15 cellular contexts compared by ENCODE assay signal in genomic region chr5:138565100-138565821, GRCh38. TPM values are rescaled to one million over a fixed set of nuclear protein-coding genes. Genes with fewer than 3 reads are reported as not detected.
DNase-seq lines count a peak whose midpoint lies in the region; ATAC-seq and TF ChIP-seq lines count a peak whose summit lies in the region.
"Had no signal": no experiment of that assay in that cellular context is flagged by ENCODE, and none has a peak within 500 bp of the region (broad histone marks: within the 10 kb centered on the region; RNA-seq: fewer than 3 reads in every experiment).

No MANE protein-coding gene starts in this region.

- in situ Hi-C loops in gastrocnemius medialis (cut with MboI; ENCODE audit: low sequenced_read_pairs in 4 of 4), result no loop called here

- CTCF ChIA-PET in CD8-positive, alpha-beta T cell (lab: Charles Lee), result interaction anchor here (2.5 kb wide), 1 partner anchor 10 kb away, joined by 8 read pairs; the partner anchor contains the start of gene HSPA9
- CTCF ChIA-PET in activated CD4-positive, alpha-beta memory T cell treated with anti-CD3 and anti-CD28 coated beads for 36 hours (lab: Charles Lee), result interaction anchor here (0.6 to 2.6 kb wide), 5 partner anchors 10 to 767 kb away, joined by 3 to 11 read pairs (median 4); partner anchors contain the start of genes ETF1 and HSPA9

- peak overlapping the region; percentile 62 for H3K27ac ChIP-seq in CD8-positive, alpha-beta T cell (ENCODE audit: low read depth, low read length)
- H3K27ac ChIP-seq in gastrocnemius medialis, result peak overlapping the region in 1 of 4 donors; percentile 2
- H3K27ac ChIP-seq: dorsolateral prefrontal cortex, SK-N-MC had no signal

- no peak for TF ChIP-seq CTCF in CD8-positive, alpha-beta T cell (IDR thresholded peaks at IDR 0.05)
- no peak for TF ChIP-seq CTCF in gastrocnemius medialis (IDR thresholded peaks at IDR 0.05 in 4 of 5, conservative IDR thresholded peaks at IDR 0.05 in 1 of 5)

- peaks cover 45% of the 10 kb centered on the region for H3K4me1 ChIP-seq in CD8-positive, alpha-beta T cell (ENCODE audit: insufficient read depth, low read length)
- H3K4me1 ChIP-seq in gastrocnemius medialis, result peaks cover 0 to 12% of the 10 kb centered on the region in 2 donors

- peaks cover 67% of the 10 kb centered on the region for H3K36me3 ChIP-seq in CD8-positive, alpha-beta T cell (ENCODE audit: insufficient read depth, low read length)
- H3K36me3 ChIP-seq in gastrocnemius medialis, result peaks cover 7 to 93% of the 10 kb centered on the region in 2 donors

- no peaks in the 10 kb centered on the region for H3K9me3 ChIP-seq in CD8-positive, alpha-beta T cell (ENCODE audit: low read length)
- H3K9me3 ChIP-seq in gastrocnemius medialis, result no peaks in the 10 kb centered on the region

- no peak overlapping the region for H3K4me3 ChIP-seq in CD8-positive, alpha-beta T cell (ENCODE audit: low read depth, low read length)
- no peak overlapping the region for H3K4me3 ChIP-seq in gastrocnemius medialis
- H3K4me3 ChIP-seq: dorsolateral prefrontal cortex, SK-N-MC had no signal

- H3K27me3 ChIP-seq in CD8-positive, alpha-beta T cell (ENCODE audit: insufficient read depth, low read length), result no peaks in the 10 kb centered on the region
- no peaks in the 10 kb centered on the region for H3K27me3 ChIP-seq in gastrocnemius medialis
- H3K27me3 ChIP-seq: dorsolateral prefrontal cortex had no signal

- intact Hi-C loops in CD8-positive, alpha-beta T cell (cut with DNase I, micrococcal nuclease), result loop anchor here in 1 of 2 experiments (1.0 to 2.0 kb wide), 2 partner anchors 10 to 20 kb away; partner anchors contain the start of gene HSPA9
- intact Hi-C loops in activated CD4-positive, alpha-beta memory T cell treated with anti-CD3 and anti-CD28 coated beads for 36 hours (cut with micrococcal nuclease), result loop anchor here (1.0 kb wide), 1 partner anchor 10 kb away; the partner anchor contains the start of gene HSPA9
- intact Hi-C loops in gastrocnemius medialis (cut with DNase I; ENCODE audit: low total_unique reads), result no loop called here

- no peak for TF ChIP-seq POLR2A in gastrocnemius medialis (IDR thresholded peaks at IDR 0.05)

- peaks cover 86% of the 10 kb centered on the region for H3K36me3 Mint-ChIP-seq in CD8-positive, alpha-beta T cell
- H3K36me3 Mint-ChIP-seq in activated CD4-positive, alpha-beta memory T cell treated with anti-CD3 and anti-CD28 coated beads for 36 hours, result peaks cover 69% of the 10 kb centered on the region
- peaks cover 36 to 70% (median 51%) of the 10 kb centered on the region in 3 donors for H3K36me3 Mint-ChIP-seq in immature natural killer cell

- peak in 3 of 7 experiments; percentile 20 to 52 (median 33) for DNase-seq in CD8-positive, alpha-beta T cell
- DNase-seq in activated CD4-positive, alpha-beta memory T cell treated with anti-CD3 and anti-CD28 coated beads for 36 hours, result peak; percentile 50
- DNase-seq in immature natural killer cell, result peak; percentile 89 to 93 (median 92)
- no peak for DNase-seq in middle frontal gyrus (ENCODE audit: extremely low spot score, low spot score)
- DNase-seq in NCI-H82 treated with DMSO at 0.1 percent for 48 hours (lab: John Stamatoyannopoulos, UW; ENCODE audit: unreplicated experiment), result no peak
- no peak for DNase-seq in gastrocnemius medialis
- DNase-seq in NCI-H2081 (lab: John Stamatoyannopoulos, UW), result no peak
- DNase-seq: dorsolateral prefrontal cortex, hypothalamus, left cardiac atrium, NCI-H1417, NCI-H2227 treated with DMSO at 0.1 percent for 48 hours had no signal

- ATAC-seq in CD8-positive, alpha-beta T cell, result peak; percentile 86
- ATAC-seq in GM19452 (IDR thresholded peaks at IDR 0.05; ENCODE audit: unreplicated experiment) (peak; percentile 70), gastrocnemius medialis (no peak)

- peaks cover 69% of the 10 kb centered on the region for H3K4me1 Mint-ChIP-seq in CD8-positive, alpha-beta T cell (ENCODE audit: low read depth)
- peaks cover 74% of the 10 kb centered on the region for H3K4me1 Mint-ChIP-seq in activated CD4-positive, alpha-beta memory T cell treated with anti-CD3 and anti-CD28 coated beads for 36 hours (ENCODE audit: low read depth)
- H3K4me1 Mint-ChIP-seq in immature natural killer cell, result peaks cover 80 to 84% of the 10 kb centered on the region in 2 donors

- no peaks in the 10 kb centered on the region for H3K9me3 Mint-ChIP-seq in CD8-positive, alpha-beta T cell
- no peaks in the 10 kb centered on the region for H3K9me3 Mint-ChIP-seq in activated CD4-positive, alpha-beta memory T cell treated with anti-CD3 and anti-CD28 coated beads for 36 hours
- H3K9me3 Mint-ChIP-seq in immature natural killer cell, result no peaks in the 10 kb centered on the region

- peak overlapping the region; percentile 89 for H3K27ac Mint-ChIP-seq in CD8-positive, alpha-beta T cell
- H3K27ac Mint-ChIP-seq in activated CD4-positive, alpha-beta memory T cell treated with anti-CD3 and anti-CD28 coated beads for 36 hours, result peak overlapping the region; percentile 93
- H3K27ac Mint-ChIP-seq in immature natural killer cell, result peak overlapping the region; percentile 93 to 98 (median 96)
- H3K27ac Mint-ChIP-seq: B cell had no signal

- no peaks in the 10 kb centered on the region for H3K27me3 Mint-ChIP-seq in CD8-positive, alpha-beta T cell (ENCODE audit: low read depth)
- no peaks in the 10 kb centered on the region for H3K27me3 Mint-ChIP-seq in activated CD4-positive, alpha-beta memory T cell treated with anti-CD3 and anti-CD28 coated beads for 36 hours
- peaks cover 10 to 24% (median 16%) of the 10 kb centered on the region in 3 donors for H3K27me3 Mint-ChIP-seq in immature natural killer cell (ENCODE audit: low read depth in 3 of 3)
- H3K27me3 Mint-ChIP-seq: B cell had no signal

- peak overlapping the region; percentile 64 for H3K4me3 Mint-ChIP-seq in CD8-positive, alpha-beta T cell
- H3K4me3 Mint-ChIP-seq in activated CD4-positive, alpha-beta memory T cell treated with anti-CD3 and anti-CD28 coated beads for 36 hours, result no peak overlapping the region
- peak overlapping the region; percentile 63 to 90 (median 79) for H3K4me3 Mint-ChIP-seq in immature natural killer cell
- H3K4me3 Mint-ChIP-seq: B cell had no signal

- POLR2A ChIA-PET in CD8-positive, alpha-beta T cell (lab: Charles Lee), result interaction anchor here (1.1 to 4.4 kb wide), 4 partner anchors 10 to 212 kb away, joined by 3 to 32 read pairs (median 6); partner anchors contain the start of genes ETF1 and HSPA9
- POLR2A ChIA-PET in activated CD4-positive, alpha-beta memory T cell treated with anti-CD3 and anti-CD28 coated beads for 36 hours (lab: Charles Lee), result interaction anchor here (0.7 to 3.2 kb wide), 7 partner anchors 9 to 710 kb away, joined by 3 to 16 read pairs (median 4); partner anchors contain the start of genes EGR1, ETF1 and HSPA9

RNA-seq across cellular contexts. Expression of gene HSPA9, which starts 9.9 kb away (rescaled TPM):
- 100 to 1,000 TPM; 464 to 500 TPM for total RNA-seq in CD8-positive, alpha-beta T cell
- 100 to 1,000 TPM; 358 to 368 TPM for total RNA-seq in activated CD4-positive, alpha-beta memory T cell treated with anti-CD3 and anti-CD28 coated beads for 36 hours
- polyA plus RNA-seq in immature natural killer cell, result 100 to 1,000 TPM in 2 of 3 donors, 10 to 100 TPM in 1; 92.8 to 153 (median 145) TPM
- total RNA-seq in gastrocnemius medialis, result 100 to 1,000 TPM; 449 to 840 (median 569) TPM

RNA-seq across cellular contexts. Expression of gene ETF1, which starts 22.2 kb away (rescaled TPM):
- total RNA-seq in CD8-positive, alpha-beta T cell, result 100 to 1,000 TPM; 241 to 247 TPM
- 100 to 1,000 TPM; 131 to 132 TPM for total RNA-seq in activated CD4-positive, alpha-beta memory T cell treated with anti-CD3 and anti-CD28 coated beads for 36 hours
- polyA plus RNA-seq in immature natural killer cell, result 10 to 100 TPM; 30.0 to 38.2 (median 33.5) TPM
- 100 to 1,000 TPM in 3 of 4 donors, 10 to 100 TPM in 1; 99.9 to 139 (median 117) TPM for total RNA-seq in gastrocnemius medialis

Comparison
In these comparisons a context has a peak if more than half of its experiments do, and no peak if none do; other contexts are left out.
1. ATAC-seq: peak in CD8-positive, alpha-beta T cell (single experiment) and GM19452 (single experiment); none in gastrocnemius medialis (0 of 2).
2. DNase-seq: peak in activated CD4-positive, alpha-beta memory T cell treated with anti-CD3 and anti-CD28 coated beads for 36 hours (single experiment) and immature natural killer cell (3 of 3); none in middle frontal gyrus (single experiment), NCI-H82 treated with DMSO at 0.1 percent for 48 hours (single experiment), gastrocnemius medialis (0 of 2) and NCI-H2081 (0 of 2).
3. Peak in every context shown above with its lines, with median percentiles within 50 percentile points of each other: H3K27ac Mint-ChIP-seq.